In genomic region chr2:217807025-217807424, GRCh38 we compare ENCODE assay signal across 20 cellular contexts.
"Had no signal": no experiment of that assay in that cellular context is flagged by ENCODE, and none has a peak within 500 bp of the region (broad histone marks: within the 10 kb centered on the region; RNA-seq: fewer than 3 reads in every experiment).

No MANE protein-coding gene starts in this region.

- ATAC-seq: activated CD4-positive, CD25-positive, alpha-beta regulatory T cell treated with anti-CD3 and anti-CD28 coated beads, Interleukin-2, amount 50 U/mL, for 24 hours; activated CD8-positive, alpha-beta memory T cell treated with anti-CD3 and anti-CD28 coated beads, Interleukin-2, amount 10 ng/mL, durations not matched to agents 7 days and 5 days; activated CD8-positive, alpha-beta T cell treated with anti-CD3 and anti-CD28 coated beads for 36 hours; activated naive CD8-positive, alpha-beta T cell treated with anti-CD3 and anti-CD28 coated beads, Interleukin-2, amount 50 U/mL, for 24 hours; body of pancreas; effector memory CD8-positive, alpha-beta T cell; natural killer cell treated with Interleukin-12 subunit alpha and Interleukin-12 subunit beta and Interleukin-15 and Interleukin-18, amount 100 ng/mL, for 72 hours had no signal

- H3K4me1 ChIP-seq: body of pancreas had no signal

- H3K9me3 ChIP-seq: body of pancreas, esophagus squamous epithelium, SK-N-SH, spleen, transverse colon had no signal

- H3K27ac ChIP-seq: body of pancreas, VCaP had no signal

- H3K9ac ChIP-seq: SK-N-SH had no signal

- H3K4me3 ChIP-seq: body of pancreas, esophagus squamous epithelium, spleen, transverse colon had no signal

- DNase-seq: activated CD4-positive, alpha-beta T cell treated with anti-CD3 and anti-CD28 coated beads, Interleukin-2, amount 10 ng/mL, durations not matched to agents 7 days and 5 days; activated CD8-positive, alpha-beta memory T cell treated with anti-CD3 and anti-CD28 coated beads, Interleukin-2, amount 10 ng/mL, durations not matched to agents 7 days and 5 days; activated CD8-positive, alpha-beta T cell treated with anti-CD3 and anti-CD28 coated beads for 36 hours; activated effector memory CD4-positive, alpha-beta T cell treated with anti-CD3 and anti-CD28 coated beads, Interleukin-2, amount 50 U/mL, for 16 hours; activated naive CD4-positive, alpha-beta T cell treated with anti-CD3 and anti-CD28 coated beads, Interleukin-2, amount 10 ng/mL, durations not matched to agents 7 days and 5 days; activated naive CD8-positive, alpha-beta T cell treated with anti-CD3 and anti-CD28 coated beads, Interleukin-2, amount 50 U/mL, for 24 hours; activated T-cell treated with anti-CD3 and anti-CD28 coated beads for 4 hours; body of pancreas; effector memory CD8-positive, alpha-beta T cell; esophagus squamous epithelium; occipital lobe; SIG-M5; stimulated activated CD4-positive, alpha-beta T cell treated with anti-CD3 and anti-CD28 coated beads, Interleukin-4, amount 100 ng/mL, for 1 hour; stimulated activated naive CD4-positive, alpha-beta T cell; transverse colon had no signal

- H3K27me3 ChIP-seq: body of pancreas, esophagus squamous epithelium, spleen, transverse colon had no signal
